In genomic region chr2:186588940-186589732, GRCh38 we compare ENCODE assay signal across 1 cellular context.
A peak's percentile ranks its signal among the peaks of the same experiment; 100 is the strongest.
TF ChIP-seq lines count a peak whose summit lies in the region.

No MANE protein-coding gene starts in this region.

TF ChIP-seq in K562, 482 proteins besides CTCF, POLR2A, EP300 and RAD21 (continued from another document and continues in another):
- TF ChIP-seq, protein P1, sequence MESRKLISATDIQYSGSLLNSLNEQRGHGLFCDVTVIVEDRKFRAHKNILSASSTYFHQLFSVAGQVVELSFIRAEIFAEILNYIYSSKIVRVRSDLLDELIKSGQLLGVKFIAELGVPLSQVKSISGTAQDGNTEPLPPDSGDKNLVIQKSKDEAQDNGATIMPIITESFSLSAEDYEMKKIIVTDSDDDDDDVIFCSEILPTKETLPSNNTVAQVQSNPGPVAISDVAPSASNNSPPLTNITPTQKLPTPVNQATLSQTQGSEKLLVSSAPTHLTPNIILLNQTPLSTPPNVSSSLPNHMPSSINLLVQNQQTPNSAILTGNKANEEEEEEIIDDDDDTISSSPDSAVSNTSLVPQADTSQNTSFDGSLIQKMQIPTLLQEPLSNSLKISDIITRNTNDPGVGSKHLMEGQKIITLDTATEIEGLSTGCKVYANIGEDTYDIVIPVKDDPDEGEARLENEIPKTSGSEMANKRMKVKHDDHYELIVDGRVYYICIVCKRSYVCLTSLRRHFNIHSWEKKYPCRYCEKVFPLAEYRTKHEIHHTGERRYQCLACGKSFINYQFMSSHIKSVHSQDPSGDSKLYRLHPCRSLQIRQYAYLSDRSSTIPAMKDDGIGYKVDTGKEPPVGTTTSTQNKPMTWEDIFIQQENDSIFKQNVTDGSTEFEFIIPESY (CRISPR knock-in tag; IDR thresholded peaks at IDR 0.05), result peak; percentile 53; the same call in 1 of the 2 replicates
- TF ChIP-seq SIN3A (IDR thresholded peaks at IDR 0.05; ENCODE audit: borderline replicate concordance in 2 of 2, control insufficient read depth in 1 of 2, low read depth in 2 of 2, low read length in 2 of 2) (0 out of 4 replicates have a peak, but pooled peaks of 1 of the 2 experiments have one; percentile 4), SREBF2 (CRISPR knock-in tag; IDR thresholded peaks at IDR 0.05) (0 out of 2 replicates have a peak, but pooled peaks have one; percentile 63), ELF2 (CRISPR knock-in tag; IDR thresholded peaks at IDR 0.05) (0 out of 2 replicates have a peak, but pooled peaks have one; percentile 17), MYC (IDR thresholded peaks at IDR 0.05; ENCODE audit: low read depth, low read length) (no peak), MYC (CRISPR knock-in tag; IDR thresholded peaks at IDR 0.05; ENCODE audit: borderline replicate concordance, low read depth) (0 out of 2 replicates have a peak, but pooled peaks have one; percentile 7), KDM1A (IDR thresholded peaks at IDR 0.05) (peak; percentile 43 to 64; a peak in 3 of 4 replicates), JUNB (CRISPR knock-in tag; conservative IDR thresholded peaks at IDR 0.05) (no peak), CREB3L1 (IDR thresholded peaks at IDR 0.05; ENCODE audit: borderline replicate concordance, low read depth) (no peak), NR2C2 (CRISPR knock-in tag; IDR thresholded peaks at IDR 0.05) (0 out of 2 replicates have a peak, but pooled peaks have one; percentile 7), NR2C2 (tag; IDR thresholded peaks at IDR 0.05) (no peak; the same call in 1 of the 2 replicates), PHF21A (IDR thresholded peaks at IDR 0.05; ENCODE audit: borderline replicate concordance, low read depth) (0 out of 2 replicates have a peak, but pooled peaks have one; percentile 5), TBP (optimal IDR thresholded peaks at IDR 0.05; ENCODE audit: low read depth, low read length) (no peak), ZNF134 (CRISPR knock-in tag; conservative IDR thresholded peaks at IDR 0.05) (0 out of 2 replicates have a peak, but pooled peaks have one; percentile 25), ZNF280B (CRISPR knock-in tag; IDR thresholded peaks at IDR 0.05) (no peak), NR4A1 (CRISPR knock-in tag; IDR thresholded peaks at IDR 0.05) (0 out of 2 replicates have a peak, but pooled peaks have one; percentile 15), NR4A1 (tag; IDR thresholded peaks at IDR 0.05) (no peak), ZBTB17 (CRISPR knock-in tag; IDR thresholded peaks at IDR 0.05) (peak; percentile 94), TARDBP (IDR thresholded peaks at IDR 0.05) (0 out of 2 replicates have a peak, but pooled peaks have one; percentile 44), SIN3B (IDR thresholded peaks at IDR 0.05; ENCODE audit: low read depth) (no peak), RCOR1 (IDR thresholded peaks at IDR 0.05; ENCODE audit: borderline replicate concordance in 1 of 2, low read depth in 2 of 2, low read length in 2 of 2) (0 out of 4 replicates have a peak, but pooled peaks of 1 of the 2 experiments have one; percentile 23), RBM39 (optimal IDR thresholded peaks at IDR 0.05; ENCODE audit: low read depth, low read length) (peak; percentile 33), ZNF395 (CRISPR knock-in tag; IDR thresholded peaks at IDR 0.05) (0 out of 2 replicates have a peak, but pooled peaks have one; percentile 41), NFATC3 (IDR thresholded peaks at IDR 0.05) (no peak), FOXK1 (CRISPR knock-in tag; IDR thresholded peaks at IDR 0.05; ENCODE audit: borderline replicate concordance) (peak; percentile 84; the same call in 1 of the 2 replicates)
- TF ChIP-seq, protein P2, sequence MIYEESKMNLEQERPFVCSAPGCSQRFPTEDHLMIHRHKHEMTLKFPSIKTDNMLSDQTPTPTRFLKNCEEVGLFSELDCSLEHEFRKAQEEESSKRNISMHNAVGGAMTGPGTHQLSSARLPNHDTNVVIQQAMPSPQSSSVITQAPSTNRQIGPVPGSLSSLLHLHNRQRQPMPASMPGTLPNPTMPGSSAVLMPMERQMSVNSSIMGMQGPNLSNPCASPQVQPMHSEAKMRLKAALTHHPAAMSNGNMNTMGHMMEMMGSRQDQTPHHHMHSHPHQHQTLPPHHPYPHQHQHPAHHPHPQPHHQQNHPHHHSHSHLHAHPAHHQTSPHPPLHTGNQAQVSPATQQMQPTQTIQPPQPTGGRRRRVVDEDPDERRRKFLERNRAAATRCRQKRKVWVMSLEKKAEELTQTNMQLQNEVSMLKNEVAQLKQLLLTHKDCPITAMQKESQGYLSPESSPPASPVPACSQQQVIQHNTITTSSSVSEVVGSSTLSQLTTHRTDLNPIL (CRISPR knock-in tag; IDR thresholded peaks at IDR 0.05), result 0 out of 2 replicates have a peak, but pooled peaks have one; percentile 23
- TF ChIP-seq, protein P3, sequence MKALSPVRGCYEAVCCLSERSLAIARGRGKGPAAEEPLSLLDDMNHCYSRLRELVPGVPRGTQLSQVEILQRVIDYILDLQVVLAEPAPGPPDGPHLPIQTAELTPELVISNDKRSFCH (CRISPR knock-in tag; IDR thresholded peaks at IDR 0.05), result no peak
- TF ChIP-seq, protein P3 (tag; IDR thresholded peaks at IDR 0.05), result 0 out of 2 replicates have a peak, but pooled peaks have one; percentile 0
- TF ChIP-seq, protein P4, sequence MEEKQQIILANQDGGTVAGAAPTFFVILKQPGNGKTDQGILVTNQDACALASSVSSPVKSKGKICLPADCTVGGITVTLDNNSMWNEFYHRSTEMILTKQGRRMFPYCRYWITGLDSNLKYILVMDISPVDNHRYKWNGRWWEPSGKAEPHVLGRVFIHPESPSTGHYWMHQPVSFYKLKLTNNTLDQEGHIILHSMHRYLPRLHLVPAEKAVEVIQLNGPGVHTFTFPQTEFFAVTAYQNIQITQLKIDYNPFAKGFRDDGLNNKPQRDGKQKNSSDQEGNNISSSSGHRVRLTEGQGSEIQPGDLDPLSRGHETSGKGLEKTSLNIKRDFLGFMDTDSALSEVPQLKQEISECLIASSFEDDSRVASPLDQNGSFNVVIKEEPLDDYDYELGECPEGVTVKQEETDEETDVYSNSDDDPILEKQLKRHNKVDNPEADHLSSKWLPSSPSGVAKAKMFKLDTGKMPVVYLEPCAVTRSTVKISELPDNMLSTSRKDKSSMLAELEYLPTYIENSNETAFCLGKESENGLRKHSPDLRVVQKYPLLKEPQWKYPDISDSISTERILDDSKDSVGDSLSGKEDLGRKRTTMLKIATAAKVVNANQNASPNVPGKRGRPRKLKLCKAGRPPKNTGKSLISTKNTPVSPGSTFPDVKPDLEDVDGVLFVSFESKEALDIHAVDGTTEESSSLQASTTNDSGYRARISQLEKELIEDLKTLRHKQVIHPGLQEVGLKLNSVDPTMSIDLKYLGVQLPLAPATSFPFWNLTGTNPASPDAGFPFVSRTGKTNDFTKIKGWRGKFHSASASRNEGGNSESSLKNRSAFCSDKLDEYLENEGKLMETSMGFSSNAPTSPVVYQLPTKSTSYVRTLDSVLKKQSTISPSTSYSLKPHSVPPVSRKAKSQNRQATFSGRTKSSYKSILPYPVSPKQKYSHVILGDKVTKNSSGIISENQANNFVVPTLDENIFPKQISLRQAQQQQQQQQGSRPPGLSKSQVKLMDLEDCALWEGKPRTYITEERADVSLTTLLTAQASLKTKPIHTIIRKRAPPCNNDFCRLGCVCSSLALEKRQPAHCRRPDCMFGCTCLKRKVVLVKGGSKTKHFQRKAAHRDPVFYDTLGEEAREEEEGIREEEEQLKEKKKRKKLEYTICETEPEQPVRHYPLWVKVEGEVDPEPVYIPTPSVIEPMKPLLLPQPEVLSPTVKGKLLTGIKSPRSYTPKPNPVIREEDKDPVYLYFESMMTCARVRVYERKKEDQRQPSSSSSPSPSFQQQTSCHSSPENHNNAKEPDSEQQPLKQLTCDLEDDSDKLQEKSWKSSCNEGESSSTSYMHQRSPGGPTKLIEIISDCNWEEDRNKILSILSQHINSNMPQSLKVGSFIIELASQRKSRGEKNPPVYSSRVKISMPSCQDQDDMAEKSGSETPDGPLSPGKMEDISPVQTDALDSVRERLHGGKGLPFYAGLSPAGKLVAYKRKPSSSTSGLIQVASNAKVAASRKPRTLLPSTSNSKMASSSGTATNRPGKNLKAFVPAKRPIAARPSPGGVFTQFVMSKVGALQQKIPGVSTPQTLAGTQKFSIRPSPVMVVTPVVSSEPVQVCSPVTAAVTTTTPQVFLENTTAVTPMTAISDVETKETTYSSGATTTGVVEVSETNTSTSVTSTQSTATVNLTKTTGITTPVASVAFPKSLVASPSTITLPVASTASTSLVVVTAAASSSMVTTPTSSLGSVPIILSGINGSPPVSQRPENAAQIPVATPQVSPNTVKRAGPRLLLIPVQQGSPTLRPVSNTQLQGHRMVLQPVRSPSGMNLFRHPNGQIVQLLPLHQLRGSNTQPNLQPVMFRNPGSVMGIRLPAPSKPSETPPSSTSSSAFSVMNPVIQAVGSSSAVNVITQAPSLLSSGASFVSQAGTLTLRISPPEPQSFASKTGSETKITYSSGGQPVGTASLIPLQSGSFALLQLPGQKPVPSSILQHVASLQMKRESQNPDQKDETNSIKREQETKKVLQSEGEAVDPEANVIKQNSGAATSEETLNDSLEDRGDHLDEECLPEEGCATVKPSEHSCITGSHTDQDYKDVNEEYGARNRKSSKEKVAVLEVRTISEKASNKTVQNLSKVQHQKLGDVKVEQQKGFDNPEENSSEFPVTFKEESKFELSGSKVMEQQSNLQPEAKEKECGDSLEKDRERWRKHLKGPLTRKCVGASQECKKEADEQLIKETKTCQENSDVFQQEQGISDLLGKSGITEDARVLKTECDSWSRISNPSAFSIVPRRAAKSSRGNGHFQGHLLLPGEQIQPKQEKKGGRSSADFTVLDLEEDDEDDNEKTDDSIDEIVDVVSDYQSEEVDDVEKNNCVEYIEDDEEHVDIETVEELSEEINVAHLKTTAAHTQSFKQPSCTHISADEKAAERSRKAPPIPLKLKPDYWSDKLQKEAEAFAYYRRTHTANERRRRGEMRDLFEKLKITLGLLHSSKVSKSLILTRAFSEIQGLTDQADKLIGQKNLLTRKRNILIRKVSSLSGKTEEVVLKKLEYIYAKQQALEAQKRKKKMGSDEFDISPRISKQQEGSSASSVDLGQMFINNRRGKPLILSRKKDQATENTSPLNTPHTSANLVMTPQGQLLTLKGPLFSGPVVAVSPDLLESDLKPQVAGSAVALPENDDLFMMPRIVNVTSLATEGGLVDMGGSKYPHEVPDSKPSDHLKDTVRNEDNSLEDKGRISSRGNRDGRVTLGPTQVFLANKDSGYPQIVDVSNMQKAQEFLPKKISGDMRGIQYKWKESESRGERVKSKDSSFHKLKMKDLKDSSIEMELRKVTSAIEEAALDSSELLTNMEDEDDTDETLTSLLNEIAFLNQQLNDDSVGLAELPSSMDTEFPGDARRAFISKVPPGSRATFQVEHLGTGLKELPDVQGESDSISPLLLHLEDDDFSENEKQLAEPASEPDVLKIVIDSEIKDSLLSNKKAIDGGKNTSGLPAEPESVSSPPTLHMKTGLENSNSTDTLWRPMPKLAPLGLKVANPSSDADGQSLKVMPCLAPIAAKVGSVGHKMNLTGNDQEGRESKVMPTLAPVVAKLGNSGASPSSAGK (IDR thresholded peaks at IDR 0.05), result 0 out of 2 replicates have a peak, but pooled peaks have one; percentile 14
- TF ChIP-seq, protein P5, sequence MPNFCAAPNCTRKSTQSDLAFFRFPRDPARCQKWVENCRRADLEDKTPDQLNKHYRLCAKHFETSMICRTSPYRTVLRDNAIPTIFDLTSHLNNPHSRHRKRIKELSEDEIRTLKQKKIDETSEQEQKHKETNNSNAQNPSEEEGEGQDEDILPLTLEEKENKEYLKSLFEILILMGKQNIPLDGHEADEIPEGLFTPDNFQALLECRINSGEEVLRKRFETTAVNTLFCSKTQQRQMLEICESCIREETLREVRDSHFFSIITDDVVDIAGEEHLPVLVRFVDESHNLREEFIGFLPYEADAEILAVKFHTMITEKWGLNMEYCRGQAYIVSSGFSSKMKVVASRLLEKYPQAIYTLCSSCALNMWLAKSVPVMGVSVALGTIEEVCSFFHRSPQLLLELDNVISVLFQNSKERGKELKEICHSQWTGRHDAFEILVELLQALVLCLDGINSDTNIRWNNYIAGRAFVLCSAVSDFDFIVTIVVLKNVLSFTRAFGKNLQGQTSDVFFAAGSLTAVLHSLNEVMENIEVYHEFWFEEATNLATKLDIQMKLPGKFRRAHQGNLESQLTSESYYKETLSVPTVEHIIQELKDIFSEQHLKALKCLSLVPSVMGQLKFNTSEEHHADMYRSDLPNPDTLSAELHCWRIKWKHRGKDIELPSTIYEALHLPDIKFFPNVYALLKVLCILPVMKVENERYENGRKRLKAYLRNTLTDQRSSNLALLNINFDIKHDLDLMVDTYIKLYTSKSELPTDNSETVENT (CRISPR knock-in tag; IDR thresholded peaks at IDR 0.05), result no peak
